In the genomic region with DNA sequence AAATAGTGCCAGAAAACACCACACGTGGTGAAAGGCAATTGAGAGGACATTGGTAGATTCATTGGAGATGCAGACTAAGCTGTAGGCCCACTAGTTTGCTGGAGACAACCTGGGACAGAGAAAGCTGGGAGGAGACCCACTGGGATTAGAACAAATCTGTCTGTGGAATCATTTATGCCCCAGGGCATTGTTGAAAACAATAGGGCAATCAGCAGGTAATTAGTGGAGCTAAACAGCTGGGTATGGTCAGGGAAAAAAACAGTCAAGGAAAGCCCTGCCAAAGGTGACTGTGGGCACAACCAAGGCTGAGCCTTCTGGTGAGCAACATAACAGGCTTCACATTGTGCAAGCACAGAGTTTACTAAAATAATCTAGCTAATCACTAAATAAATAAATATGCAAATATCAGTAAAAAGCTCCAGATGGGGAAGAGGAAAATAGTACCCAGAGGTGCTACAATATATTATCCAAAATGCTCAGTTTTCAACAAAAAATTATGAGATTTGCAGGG, we compare ENCODE assay signal across 2 cellular contexts.
TF ChIP-seq lines count a peak whose summit lies in the region.

No MANE protein-coding gene starts in this region.

TF ChIP-seq in GM12891, 5 proteins besides CTCF, POLR2A, EP300 and RAD21:
- TF ChIP-seq TAF1 (IDR thresholded peaks at IDR 0.05; ENCODE audit: low read depth, low read length) (no peak), PAX5 (IDR thresholded peaks at IDR 0.05; ENCODE audit: insufficient read depth, low read length, severe bottlenecking) (no peak), POU2F2 (IDR thresholded peaks at IDR 0.05; ENCODE audit: low read depth, low read length) (no peak), SPI1 (IDR thresholded peaks at IDR 0.05; ENCODE audit: low read depth, low read length) (no peak), POLR2AphosphoS5 (IDR thresholded peaks at IDR 0.05; ENCODE audit: low read depth, low read length) (no peak)

TF ChIP-seq in IMR-90, 13 proteins besides CTCF, POLR2A, EP300 and RAD21:
- TF ChIP-seq USF2 (IDR thresholded peaks at IDR 0.05; ENCODE audit: low read depth, low read length) (no peak), MAZ (IDR thresholded peaks at IDR 0.05; ENCODE audit: borderline replicate concordance, low read depth, low read length) (no peak), CHD1 (IDR thresholded peaks at IDR 0.05; ENCODE audit: low read depth, low read length) (no peak), CEBPB (IDR thresholded peaks at IDR 0.05; ENCODE audit: low read depth, low read length) (peak; percentile 53; the same call in 1 of the 2 replicates), FOS (IDR thresholded peaks at IDR 0.05; ENCODE audit: low read depth, low read length) (no peak), RFX5 (IDR thresholded peaks at IDR 0.05; ENCODE audit: low read depth, low read length) (no peak), MXI1 (IDR thresholded peaks at IDR 0.05; ENCODE audit: borderline replicate concordance, low read depth, low read length) (no peak)
- TF ChIP-seq, protein P1, sequence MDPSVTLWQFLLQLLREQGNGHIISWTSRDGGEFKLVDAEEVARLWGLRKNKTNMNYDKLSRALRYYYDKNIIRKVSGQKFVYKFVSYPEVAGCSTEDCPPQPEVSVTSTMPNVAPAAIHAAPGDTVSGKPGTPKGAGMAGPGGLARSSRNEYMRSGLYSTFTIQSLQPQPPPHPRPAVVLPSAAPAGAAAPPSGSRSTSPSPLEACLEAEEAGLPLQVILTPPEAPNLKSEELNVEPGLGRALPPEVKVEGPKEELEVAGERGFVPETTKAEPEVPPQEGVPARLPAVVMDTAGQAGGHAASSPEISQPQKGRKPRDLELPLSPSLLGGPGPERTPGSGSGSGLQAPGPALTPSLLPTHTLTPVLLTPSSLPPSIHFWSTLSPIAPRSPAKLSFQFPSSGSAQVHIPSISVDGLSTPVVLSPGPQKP (IDR thresholded peaks at IDR 0.05; ENCODE audit: borderline replicate concordance, low read depth, low read length) = no peak
